Comparison of ENCODE assay signal across 19 cellular contexts in the genomic region with DNA sequence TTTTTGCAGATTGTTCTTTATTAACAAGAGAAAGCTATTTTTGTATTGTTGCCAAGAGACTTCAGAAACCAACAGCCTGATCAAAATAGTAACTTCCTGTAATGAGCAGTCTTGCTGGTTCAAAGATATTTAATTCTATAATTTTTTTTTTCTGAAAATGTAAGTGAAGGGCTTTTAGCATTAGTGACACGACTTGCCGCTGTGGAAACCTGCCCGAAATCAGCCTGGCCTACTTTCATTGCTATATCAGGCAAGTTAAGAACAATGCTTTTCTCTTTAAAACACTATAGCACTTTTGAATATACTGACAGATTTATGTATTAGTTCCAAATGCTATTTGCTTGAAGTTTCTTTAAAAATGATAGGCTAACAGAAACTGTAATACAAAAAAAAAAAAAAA.
A peak's percentile ranks its signal among the peaks of the same experiment; 100 is the strongest.
DNase-seq lines count a peak whose midpoint lies in the region; FAIRE-seq and TF ChIP-seq lines count a peak whose summit lies in the region.
"Had no signal": no experiment of that assay in that cellular context is flagged by ENCODE, and none has a peak within 500 bp of the region (broad histone marks: within the 10 kb centered on the region; RNA-seq: fewer than 3 reads in every experiment).

No MANE protein-coding gene starts in this region.

- H2AFZ ChIP-seq in astrocyte (ENCODE audit: low read depth, low read length) = no peak overlapping the region

- peaks cover 6% of the 10 kb centered on the region for H3K9me3 Mint-ChIP-seq in astrocyte (ENCODE audit: unreplicated experiment)

- H3K9me3 ChIP-seq in BLaER1 treated with 17β-estradiol and CSF1 and Interleukin-3, amounts not matched to agents 10 nM and 100 nM (replicated peaks in 1 of 11) = peaks cover 0 to 17% (median 10%) of the 10 kb centered on the region in 11 experiments; a peak in 11 of 22 replicates
- no peaks in the 10 kb centered on the region for H3K9me3 ChIP-seq in astrocyte (ENCODE audit: insufficient read depth, low read depth, low read length)
- H3K9me3 ChIP-seq: BE2C had no signal

- peak overlapping the region; percentile 36 for H3K27ac Mint-ChIP-seq in astrocyte (ENCODE audit: unreplicated experiment)

- H4K20me1 ChIP-seq in BLaER1 treated with 17β-estradiol and CSF1 and Interleukin-3, amounts not matched to agents 10 nM and 100 nM = no peaks in the 10 kb centered on the region
- no peaks in the 10 kb centered on the region for H4K20me1 ChIP-seq in astrocyte (ENCODE audit: insufficient read depth, low read length)

- no peak for DNase-seq in astrocyte (ENCODE audit: low read depth)
- peak; percentile 15 for DNase-seq in fibroblast of the aortic adventitia (ENCODE audit: low read depth)
- peak; percentile 44 for DNase-seq in renal cortical epithelial cell (ENCODE audit: low read depth)
- DNase-seq in globus pallidus (ENCODE audit: low spot score) = no peak
- no peak for DNase-seq in GM20000 (ENCODE audit: low spot score)
- no peak for DNase-seq in NCI-H510A (lab: John Stamatoyannopoulos, UW)
- DNase-seq: ACHN; BE2C; CD8-positive, alpha-beta memory T cell; DND-41; GF-D8; H7; NCI-H1436 treated with DMSO at 0.1 percent for 48 hours; NCI-H2081 treated with DMSO at 0.1 percent for 48 hours; NCI-H69; NK-92 treated with Interleukin-12 subunit alpha and Interleukin-12 subunit beta, amount 100 ng/mL, for 24 hours; OCI-M1 had no signal

- H3K4me3 Mint-ChIP-seq in astrocyte (ENCODE audit: unreplicated experiment) = no peak overlapping the region
- H3K4me3 Mint-ChIP-seq: CD8-positive, alpha-beta memory T cell had no signal

- H3K4me1 Mint-ChIP-seq in astrocyte (ENCODE audit: low read depth, unreplicated experiment) = peaks cover 11% of the 10 kb centered on the region
- H3K4me1 Mint-ChIP-seq: CD8-positive, alpha-beta memory T cell had no signal

- H3K4me1 ChIP-seq in BLaER1 treated with 17β-estradiol and CSF1 and Interleukin-3, amounts not matched to agents 10 nM and 100 nM = peaks cover 6 to 14% (median 10%) of the 10 kb centered on the region in 10 experiments; a peak in 18 of 20 replicates
- H3K4me1 ChIP-seq in astrocyte (ENCODE audit: insufficient read depth, low read length) = peaks cover 10% of the 10 kb centered on the region
- H3K4me1 ChIP-seq: BE2C had no signal

- H3K36me3 Mint-ChIP-seq in astrocyte (ENCODE audit: low read depth, unreplicated experiment) = peaks cover 2% of the 10 kb centered on the region
- H3K36me3 Mint-ChIP-seq: CD8-positive, alpha-beta memory T cell had no signal

- FAIRE-seq in astrocyte (lab: Jason Lieb, UNC) = no peak

- no peak overlapping the region for H3K27ac ChIP-seq in BLaER1 treated with 17β-estradiol and CSF1 and Interleukin-3, amounts not matched to agents 10 nM and 100 nM
- H3K27ac ChIP-seq in astrocyte (ENCODE audit: low read depth, low read length) = no peak overlapping the region
- H3K27ac ChIP-seq: RWPE1 had no signal

- peak overlapping the region in 1 of 11 experiments; percentile 28; a peak in 1 of 22 replicates for H3K9ac ChIP-seq in BLaER1 treated with 17β-estradiol and CSF1 and Interleukin-3, amounts not matched to agents 10 nM and 100 nM
- no peak overlapping the region for H3K9ac ChIP-seq in astrocyte (ENCODE audit: low read length)

- H3K4me2 ChIP-seq in BLaER1 treated with 17β-estradiol and CSF1 and Interleukin-3, amounts not matched to agents 10 nM and 100 nM = peak overlapping the region in 9 of 11 experiments; percentile 32 to 73 (median 43); a peak in 18 of 22 replicates
- no peak overlapping the region for H3K4me2 ChIP-seq in astrocyte (ENCODE audit: low read length)

- H3K4me3 ChIP-seq in BLaER1 treated with 17β-estradiol and CSF1 and Interleukin-3, amounts not matched to agents 10 nM and 100 nM = no peak overlapping the region
- H3K4me3 ChIP-seq in astrocyte (ENCODE audit: insufficient read depth, low read depth, low read length) (no peak overlapping the region), fibroblast of the aortic adventitia (ENCODE audit: low read depth, low read length) (no peak overlapping the region)

- H3K27me3 Mint-ChIP-seq in astrocyte (ENCODE audit: low read depth, unreplicated experiment) = no peaks in the 10 kb centered on the region
- H3K27me3 Mint-ChIP-seq: CD8-positive, alpha-beta memory T cell had no signal

- no peaks in the 10 kb centered on the region for H3K36me3 ChIP-seq in BLaER1 treated with 17β-estradiol and CSF1 and Interleukin-3, amounts not matched to agents 10 nM and 100 nM
- no peaks in the 10 kb centered on the region for H3K36me3 ChIP-seq in astrocyte (ENCODE audit: insufficient read depth, low read length)
- H3K36me3 ChIP-seq: BE2C had no signal

- H3K79me2 ChIP-seq in astrocyte (ENCODE audit: insufficient read depth, low read length) = no peaks in the 10 kb centered on the region

- TF ChIP-seq CTCF in astrocyte (IDR thresholded peaks at IDR 0.05; ENCODE audit: insufficient read depth, low read depth, low read length) (no peak), fibroblast of the aortic adventitia (IDR thresholded peaks at IDR 0.05; ENCODE audit: insufficient read depth, low read length) (no peak), GM20000 (IDR thresholded peaks at IDR 0.05; ENCODE audit: extremely low read depth, missing control alignments) (no peak)

- H3K27me3 ChIP-seq in BLaER1 treated with 17β-estradiol and CSF1 and Interleukin-3, amounts not matched to agents 10 nM and 100 nM = no peaks in the 10 kb centered on the region
- no peaks in the 10 kb centered on the region for H3K27me3 ChIP-seq in astrocyte (ENCODE audit: insufficient read depth, low read length)
- H3K27me3 ChIP-seq: BE2C had no signal

Comparison
In these comparisons a context has a peak if more than half of its experiments do, and no peak if none do; other contexts are left out.
1. DNase-seq: peak in fibroblast of the aortic adventitia (single experiment) and renal cortical epithelial cell (single experiment); none in astrocyte (single experiment), globus pallidus (single experiment), GM20000 (single experiment) and NCI-H510A (single experiment).